13 cellular contexts compared by ENCODE assay signal in the genomic region with DNA sequence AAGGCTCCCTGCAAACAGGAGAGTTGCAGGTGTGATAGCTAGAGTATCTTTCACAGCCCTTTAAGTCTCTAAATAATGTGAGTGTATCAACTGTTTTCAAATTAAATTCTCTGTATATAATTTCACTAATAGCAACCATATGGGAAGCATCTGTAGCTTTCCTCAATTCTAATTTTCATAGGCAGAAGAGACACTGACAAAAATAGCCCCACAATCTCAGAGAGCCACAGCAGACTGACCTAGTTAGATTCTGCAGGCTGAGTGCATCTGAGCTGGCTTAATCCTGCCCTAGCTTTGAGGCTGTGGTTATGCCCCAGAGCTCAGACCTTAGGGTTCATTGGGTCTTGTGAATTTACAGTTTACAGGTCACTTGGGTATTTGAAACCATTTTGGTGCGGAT.
DNase-seq lines count a peak whose midpoint lies in the region; ATAC-seq and TF ChIP-seq lines count a peak whose summit lies in the region.
"Had no signal": no experiment of that assay in that cellular context is flagged by ENCODE, and none has a peak within 500 bp of the region (broad histone marks: within the 10 kb centered on the region; RNA-seq: fewer than 3 reads in every experiment).

No MANE protein-coding gene starts in this region.

- no peaks in the 10 kb centered on the region for H3K27me3 ChIP-seq in right atrium auricular region
- no peaks in the 10 kb centered on the region for H3K27me3 ChIP-seq in WERI-Rb-1 (ENCODE audit: insufficient read depth, low read depth, severe bottlenecking)

- no peak overlapping the region for H3K27ac Mint-ChIP-seq in T-cell

- H3K9me3 ChIP-seq in right atrium auricular region, result no peaks in the 10 kb centered on the region
- H3K9me3 ChIP-seq in WERI-Rb-1 (ENCODE audit: severe bottlenecking), result no peaks in the 10 kb centered on the region

- H3K4me1 ChIP-seq in right atrium auricular region, result no peaks in the 10 kb centered on the region

- H3K4me3 Mint-ChIP-seq in T-cell, result no peak overlapping the region

- no peak for DNase-seq in Right ventricle myocardium superior
- no peak for DNase-seq in right atrium auricular region (ENCODE audit: low spot score)
- DNase-seq in WERI-Rb-1, result peak; percentile 54
- peak; percentile 49 for DNase-seq in fibroblast of gingiva (ENCODE audit: low read depth)
- DNase-seq in activated CD8-positive, alpha-beta memory T cell treated with anti-CD3 and anti-CD28 coated beads for 24 hours, result no peak
- no peak for DNase-seq in DMS53 (lab: John Stamatoyannopoulos, UW)
- DNase-seq in T-cell, result no peak
- DNase-seq: KBM-7; NCI-H1436; NCI-H226; NCI-H524 treated with DMSO at 0.1 percent for 48 hours; NK-92 treated with Interleukin-12 subunit alpha and Interleukin-12 subunit beta, amount 100 ng/mL, for 24 hours; SIG-M5 had no signal

- POLR2A ChIA-PET in T-cell (lab: Charles Lee), result no interaction called here

- ATAC-seq in Right ventricle myocardium superior (ENCODE audit: poor library complexity), result peak; percentile 65
- ATAC-seq in T-cell (replicated peaks in 1 of 4), result no peak

- CTCF ChIA-PET in T-cell (lab: Charles Lee), result interaction anchor here in 1 of 2 donors (0.6 kb wide), 1 partner anchor 359 kb away, joined by 3 read pairs; no protein-coding TSS in a partner anchor

- intact Hi-C loops in Right ventricle myocardium superior (cut with DNase I), result no loop called here

- H3K4me3 ChIP-seq in right atrium auricular region (no peak overlapping the region), WERI-Rb-1 (ENCODE audit: low read depth, low read length) (no peak overlapping the region)

- H3K36me3 ChIP-seq in right atrium auricular region (no peaks in the 10 kb centered on the region), WERI-Rb-1 (no peaks in the 10 kb centered on the region)

- no peaks in the 10 kb centered on the region for H3K27me3 Mint-ChIP-seq in T-cell

- no peaks in the 10 kb centered on the region for H3K9me3 Mint-ChIP-seq in T-cell

- H3K27ac ChIP-seq in right atrium auricular region (no peak overlapping the region), WERI-Rb-1 (peak overlapping the region; percentile 30)

- H3K36me3 Mint-ChIP-seq in T-cell, result no peaks in the 10 kb centered on the region

- H3K4me1 Mint-ChIP-seq in T-cell, result no peaks in the 10 kb centered on the region

- TF ChIP-seq CTCF in right atrium auricular region (IDR thresholded peaks at IDR 0.05) (no peak), WERI-Rb-1 (IDR thresholded peaks at IDR 0.05; ENCODE audit: low read depth, low read length) (no peak)

Comparison
In these comparisons a context has a peak if more than half of its experiments do, and no peak if none do; other contexts are left out.
1. DNase-seq: peak in WERI-Rb-1 (single experiment) and fibroblast of gingiva (single experiment); none in Right ventricle myocardium superior (single experiment), right atrium auricular region (single experiment), activated CD8-positive, alpha-beta memory T cell treated with anti-CD3 and anti-CD28 coated beads for 24 hours (single experiment), DMS53 (single experiment) and T-cell (0 of 34).